16 cellular contexts compared by ENCODE assay signal in the genomic region with DNA sequence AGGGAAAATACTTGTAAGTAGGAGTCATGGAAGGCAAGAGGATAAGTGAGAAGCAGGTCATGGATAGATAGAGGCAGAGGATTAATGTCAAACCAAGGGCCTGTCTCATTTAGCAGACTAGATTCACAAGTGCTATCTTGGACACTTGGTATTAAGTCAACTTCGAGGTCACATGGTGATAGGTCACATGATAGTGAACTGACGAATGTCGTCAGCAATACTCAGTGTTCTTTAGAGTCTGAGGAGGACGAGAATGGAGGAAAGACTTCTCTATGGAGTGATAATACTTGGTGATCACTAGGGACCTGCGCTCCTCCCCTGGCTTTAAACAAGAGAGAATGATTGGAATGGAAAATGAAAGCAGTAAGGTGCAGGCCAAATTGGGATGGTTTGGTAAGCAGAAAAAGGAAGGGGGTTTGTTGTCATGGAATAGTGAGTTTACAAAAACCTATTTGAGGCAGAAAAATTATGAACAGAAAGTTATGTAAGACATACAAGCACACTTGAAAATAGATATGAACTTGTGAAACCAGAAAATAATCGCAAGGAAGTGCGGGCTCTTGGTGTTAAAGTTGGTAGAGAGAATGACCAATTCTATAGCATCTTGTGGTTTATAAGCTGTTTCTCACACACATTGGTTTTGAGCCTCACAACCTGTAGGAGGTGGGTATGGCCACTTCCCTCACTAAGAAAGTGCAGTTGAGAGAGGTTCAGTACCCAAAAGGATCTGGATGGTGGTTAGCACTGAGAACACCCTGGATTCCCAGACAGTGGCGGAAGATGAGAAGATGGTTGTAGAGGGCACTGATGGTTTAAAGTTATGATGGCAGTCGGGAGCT.
A peak's percentile ranks its signal among the peaks of the same experiment; 100 is the strongest.
DNase-seq lines count a peak whose midpoint lies in the region; ATAC-seq and TF ChIP-seq lines count a peak whose summit lies in the region.
"Had no signal": no experiment of that assay in that cellular context is flagged by ENCODE, and none has a peak within 500 bp of the region (broad histone marks: within the 10 kb centered on the region; RNA-seq: fewer than 3 reads in every experiment).

No MANE protein-coding gene starts in this region.

- peak overlapping the region; percentile 5 to 42 for H3K27ac Mint-ChIP-seq in natural killer cell treated with Interleukin-12 subunit alpha and Interleukin-12 subunit beta and Interleukin-15 and Interleukin-18, amount 100 ng/mL, for 72 hours
- H3K27ac Mint-ChIP-seq: activated T-cell treated with anti-CD3 and anti-CD28 coated beads, Interleukin-2, amount 50 U/mL, for 24 hours had no signal

- no peak overlapping the region for H3K4me3 ChIP-seq in A673 (ENCODE audit: low read depth, low read length, poor library complexity, severe bottlenecking)
- H3K4me3 ChIP-seq: heart right ventricle, lower lobe of right lung, pancreas had no signal

- ATAC-seq in GM19043 (IDR thresholded peaks at IDR 0.05; ENCODE audit: low read depth, unreplicated experiment), result peak; percentile 54
- peak; percentile 72 for ATAC-seq in GM21737 (IDR thresholded peaks at IDR 0.05; ENCODE audit: unreplicated experiment)
- ATAC-seq in HG03469 (IDR thresholded peaks at IDR 0.05; ENCODE audit: unreplicated experiment), result peak; percentile 74
- peak; percentile 93 to 97 for ATAC-seq in natural killer cell treated with Interleukin-12 subunit alpha and Interleukin-12 subunit beta and Interleukin-15 and Interleukin-18, amount 100 ng/mL, for 72 hours
- ATAC-seq: lower lobe of right lung, pancreas had no signal

- no peak for TF ChIP-seq CTCF in A673 (conservative IDR thresholded peaks at IDR 0.05; ENCODE audit: low read depth, low read length)

- CTCF ChIA-PET in A673 (lab: Charles Lee), result no interaction called here

- no peaks in the 10 kb centered on the region for H3K9me3 ChIP-seq in A673 (ENCODE audit: low read depth, low read length, poor library complexity, severe bottlenecking)
- H3K9me3 ChIP-seq: heart right ventricle, lower lobe of right lung, pancreas had no signal

- intact Hi-C loops in A673 (cut with micrococcal nuclease; ENCODE audit: unreplicated experiment), result no loop called here

- H3K9me3 Mint-ChIP-seq in natural killer cell treated with Interleukin-12 subunit alpha and Interleukin-12 subunit beta and Interleukin-15 and Interleukin-18, amount 100 ng/mL, for 72 hours, result no peaks in the 10 kb centered on the region
- H3K9me3 Mint-ChIP-seq: activated T-cell treated with anti-CD3 and anti-CD28 coated beads, Interleukin-2, amount 50 U/mL, for 24 hours; brain had no signal

- no TSS peak for BruUV-seq in A673 (replicated peaks; lab: Mats Ljungman, UMichigan)

- peak; percentile 72 for DNase-seq in natural killer cell treated with Interleukin-12 subunit alpha and Interleukin-12 subunit beta and Interleukin-15 and Interleukin-18, amount 100 ng/mL, for 72 hours (ENCODE audit: low spot score)
- DNase-seq in hypothalamus (lab: John Stamatoyannopoulos, UW) (no peak), A673 (ENCODE audit: low spot score) (no peak)
- DNase-seq in stimulated activated naive CD4-positive, alpha-beta T cell (lab: John Stamatoyannopoulos, UW), result no peak
- DNase-seq: activated T-cell treated with anti-CD3 and anti-CD28 coated beads, Interleukin-2, amount 50 U/mL, for 24 hours; DMS153; heart right ventricle; Karpas-422; lower lobe of right lung; NCI-H2107; pancreas; stimulated activated CD4-positive, alpha-beta T cell treated with anti-CD3 and anti-CD28 coated beads, Interleukin-2, amount 100 ng/mL, for 24 hours had no signal

- no peaks in the 10 kb centered on the region for H3K27me3 ChIP-seq in A673 (replicated peaks; ENCODE audit: insufficient read depth, low read depth, low read length, poor library complexity)
- H3K27me3 ChIP-seq: heart right ventricle, pancreas had no signal

- POLR2A ChIA-PET in A673 (lab: Charles Lee; ENCODE audit: low non-redundant PET), result no interaction called here

- no peak overlapping the region for H3K27ac ChIP-seq in A673 (ENCODE audit: low read depth, low read length, poor library complexity, severe bottlenecking)
- H3K27ac ChIP-seq: lower lobe of right lung had no signal

- H3K27me3 Mint-ChIP-seq in natural killer cell treated with Interleukin-12 subunit alpha and Interleukin-12 subunit beta and Interleukin-15 and Interleukin-18, amount 100 ng/mL, for 72 hours, result peaks cover 0 to 18% of the 10 kb centered on the region in 2 donors
- H3K27me3 Mint-ChIP-seq: brain had no signal

- H3K4me3 Mint-ChIP-seq in natural killer cell treated with Interleukin-12 subunit alpha and Interleukin-12 subunit beta and Interleukin-15 and Interleukin-18, amount 100 ng/mL, for 72 hours, result peak overlapping the region; percentile 73
- H3K4me3 Mint-ChIP-seq: activated T-cell treated with anti-CD3 and anti-CD28 coated beads, Interleukin-2, amount 50 U/mL, for 24 hours; brain had no signal

- peaks cover 3% of the 10 kb centered on the region for H3K4me1 ChIP-seq in A673 (ENCODE audit: insufficient read depth, low read length, poor library complexity, severe bottlenecking)

- H3K36me3 Mint-ChIP-seq in natural killer cell treated with Interleukin-12 subunit alpha and Interleukin-12 subunit beta and Interleukin-15 and Interleukin-18, amount 100 ng/mL, for 72 hours, result no peaks in the 10 kb centered on the region
- H3K36me3 Mint-ChIP-seq: brain had no signal

- peaks cover 30 to 37% of the 10 kb centered on the region in 2 donors for H3K4me1 Mint-ChIP-seq in natural killer cell treated with Interleukin-12 subunit alpha and Interleukin-12 subunit beta and Interleukin-15 and Interleukin-18, amount 100 ng/mL, for 72 hours (ENCODE audit: low read depth in 2 of 2)

- no peaks in the 10 kb centered on the region for H3K36me3 ChIP-seq in A673 (ENCODE audit: insufficient read depth, low read length, poor library complexity, severe bottlenecking)
- H3K36me3 ChIP-seq: lower lobe of right lung, pancreas had no signal
